Comparison of ENCODE assay signal across 16 cellular contexts in genomic region chr9:107644774-107645463, GRCh38.
DNase-seq lines count a peak whose midpoint lies in the region; ATAC-seq and TF ChIP-seq lines count a peak whose summit lies in the region.
"Had no signal": no experiment of that assay in that cellular context is flagged by ENCODE, and none has a peak within 500 bp of the region (broad histone marks: within the 10 kb centered on the region; RNA-seq: fewer than 3 reads in every experiment).

No MANE protein-coding gene starts in this region.

- H3K4me2 ChIP-seq in OCI-LY7 (ENCODE audit: low read length) = no peak overlapping the region

- H3K9me3 Mint-ChIP-seq in CD14-positive monocyte = peaks cover 0 to 8% (median 0%) of the 10 kb centered on the region in 7 donors
- no peaks in the 10 kb centered on the region for H3K9me3 Mint-ChIP-seq in dendritic cell treated with granulocyte-macrophage colony-stimulating factor and Interleukin-4, amounts not matched to agents 40 ng/mL and 50 ng/mL, for 4 days
- H3K9me3 Mint-ChIP-seq: activated CD8-positive, alpha-beta T cell treated with anti-CD3 and anti-CD28 coated beads for 36 hours; activated naive CD4-positive, alpha-beta T cell treated with anti-CD3 and anti-CD28 coated beads for 36 hours; nephron progenitor cell had no signal

- peak overlapping the region; percentile 85 to 93 (median 88) for H3K27ac Mint-ChIP-seq in CD14-positive monocyte
- peak overlapping the region; percentile 92 for H3K27ac Mint-ChIP-seq in dendritic cell treated with granulocyte-macrophage colony-stimulating factor and Interleukin-4, amounts not matched to agents 40 ng/mL and 50 ng/mL, for 4 days
- H3K27ac Mint-ChIP-seq: activated CD8-positive, alpha-beta T cell treated with anti-CD3 and anti-CD28 coated beads for 36 hours; activated naive CD4-positive, alpha-beta T cell treated with anti-CD3 and anti-CD28 coated beads for 36 hours; immature natural killer cell; nephron progenitor cell had no signal

- CTCF ChIA-PET in OCI-LY7 (lab: Charles Lee; ENCODE audit: unreplicated experiment) = no interaction called here

- no peaks in the 10 kb centered on the region for H3K79me2 ChIP-seq in OCI-LY7 (ENCODE audit: insufficient read depth, low read depth, low read length)

- peaks cover 0 to 3% of the 10 kb centered on the region in 2 donors for H3K36me3 Mint-ChIP-seq in CD14-positive monocyte
- H3K36me3 Mint-ChIP-seq in dendritic cell treated with granulocyte-macrophage colony-stimulating factor and Interleukin-4, amounts not matched to agents 40 ng/mL and 50 ng/mL, for 4 days (ENCODE audit: low read depth) = no peaks in the 10 kb centered on the region
- H3K36me3 Mint-ChIP-seq: immature natural killer cell had no signal

- no peaks in the 10 kb centered on the region for H3K9me3 ChIP-seq in OCI-LY7 (ENCODE audit: low read length)
- H3K9me3 ChIP-seq: uterus had no signal

- TF ChIP-seq CTCF in CD14-positive monocyte (IDR thresholded peaks at IDR 0.05) (no peak), OCI-LY7 (conservative IDR thresholded peaks at IDR 0.05; ENCODE audit: low read length) (no peak)

- H4K20me1 ChIP-seq in OCI-LY7 (ENCODE audit: insufficient read depth, low read length) = no peaks in the 10 kb centered on the region

- no peaks in the 10 kb centered on the region for H3K9me2 ChIP-seq in OCI-LY7 (ENCODE audit: insufficient read depth, low read length)

- H2AFZ ChIP-seq in OCI-LY7 (ENCODE audit: low read length) = no peak overlapping the region

- peak overlapping the region; percentile 20 to 51 for H3K4me3 Mint-ChIP-seq in CD14-positive monocyte
- peak overlapping the region; percentile 44 for H3K4me3 Mint-ChIP-seq in dendritic cell treated with granulocyte-macrophage colony-stimulating factor and Interleukin-4, amounts not matched to agents 40 ng/mL and 50 ng/mL, for 4 days
- H3K4me3 Mint-ChIP-seq: activated CD8-positive, alpha-beta T cell treated with anti-CD3 and anti-CD28 coated beads for 36 hours; activated naive CD4-positive, alpha-beta T cell treated with anti-CD3 and anti-CD28 coated beads for 36 hours; immature natural killer cell; nephron progenitor cell had no signal

- peaks cover 0 to 4% (median 1%) of the 10 kb centered on the region in 3 donors for H3K27me3 Mint-ChIP-seq in CD14-positive monocyte (ENCODE audit: low read depth in 3 of 3)
- no peaks in the 10 kb centered on the region for H3K27me3 Mint-ChIP-seq in dendritic cell treated with granulocyte-macrophage colony-stimulating factor and Interleukin-4, amounts not matched to agents 40 ng/mL and 50 ng/mL, for 4 days

- no peaks in the 10 kb centered on the region for H3K36me3 ChIP-seq in OCI-LY7 (ENCODE audit: insufficient read depth, low read length)
- H3K36me3 ChIP-seq: uterus had no signal

- no peak overlapping the region for H3K27ac ChIP-seq in OCI-LY7 (ENCODE audit: low read depth, low read length, poor library complexity, severe bottlenecking)

- POLR2A ChIA-PET in OCI-LY7 (lab: Charles Lee) = interaction anchor here (1.0 kb wide), 1 partner anchor 67 kb away, joined by 3 read pairs; no protein-coding TSS in a partner anchor

- H3K4me1 ChIP-seq in OCI-LY7 (ENCODE audit: insufficient read depth, low read length, poor library complexity, severe bottlenecking) = no peaks in the 10 kb centered on the region
- H3K4me1 ChIP-seq: uterus had no signal

- H3K4me1 Mint-ChIP-seq in CD14-positive monocyte = peaks cover 38% of the 10 kb centered on the region
- peaks cover 23% of the 10 kb centered on the region for H3K4me1 Mint-ChIP-seq in dendritic cell treated with granulocyte-macrophage colony-stimulating factor and Interleukin-4, amounts not matched to agents 40 ng/mL and 50 ng/mL, for 4 days (ENCODE audit: low read depth)
- H3K4me1 Mint-ChIP-seq: immature natural killer cell had no signal

- no peak overlapping the region for H3K4me3 ChIP-seq in OCI-LY7 (ENCODE audit: low read depth, low read length, poor library complexity, severe bottlenecking)
- H3K4me3 ChIP-seq: uterus had no signal

- intact Hi-C loops in CD14-positive monocyte (cut with micrococcal nuclease) = no loop called here
- intact Hi-C loops in dendritic cell treated with granulocyte-macrophage colony-stimulating factor and Interleukin-4, amounts not matched to agents 40 ng/mL and 50 ng/mL, for 4 days (cut with micrococcal nuclease) = no loop called here
- intact Hi-C loops in left colon (cut with DNase I, micrococcal nuclease) = no loop called here
- intact Hi-C loops in OCI-LY7 (cut with micrococcal nuclease; ENCODE audit: unreplicated experiment) = no loop called here

- DNase-seq in CD14-positive monocyte (ENCODE audit: low spot score) (peak; percentile 72), left colon (peak in 1 of 2 donors; percentile 57), pulmonary artery endothelial cell (ENCODE audit: low read depth, low spot score) (peak; percentile 55), OCI-LY7 (ENCODE audit: low spot score) (no peak)
- DNase-seq in activated CD8-positive, alpha-beta memory T cell treated with anti-CD3 and anti-CD28 coated beads, Interleukin-2, amount 50 U/mL, for 4 hours = no peak
- DNase-seq: activated CD8-positive, alpha-beta T cell treated with anti-CD3 and anti-CD28 coated beads for 36 hours; activated naive CD4-positive, alpha-beta T cell treated with anti-CD3 and anti-CD28 coated beads for 36 hours; immature natural killer cell; NCI-H345; nephron progenitor cell; stimulated activated CD4-positive, alpha-beta T cell treated with anti-CD3 and anti-CD28 coated beads, Interleukin-15, amount 100 ng/mL, for 24 hours; T-helper 9 cell had no signal

- ATAC-seq in left colon (peak; percentile 93), GM21423 (IDR thresholded peaks at IDR 0.05; ENCODE audit: unreplicated experiment) (no peak), HG03460 (IDR thresholded peaks at IDR 0.05; ENCODE audit: unreplicated experiment) (no peak)
- ATAC-seq: activated CD8-positive, alpha-beta T cell treated with anti-CD3 and anti-CD28 coated beads for 36 hours had no signal

- BruUV-seq in OCI-LY7 (replicated peaks; lab: Mats Ljungman, UMichigan) = no TSS peak

Comparison
In these comparisons a context has a peak if more than half of its experiments do, and no peak if none do; other contexts are left out.
1. DNase-seq: peak in CD14-positive monocyte (single experiment) and pulmonary artery endothelial cell (single experiment); none in activated CD8-positive, alpha-beta memory T cell treated with anti-CD3 and anti-CD28 coated beads, Interleukin-2, amount 50 U/mL, for 4 hours (single experiment) and OCI-LY7 (single experiment).